15 cellular contexts compared by ENCODE assay signal in the genomic region with DNA sequence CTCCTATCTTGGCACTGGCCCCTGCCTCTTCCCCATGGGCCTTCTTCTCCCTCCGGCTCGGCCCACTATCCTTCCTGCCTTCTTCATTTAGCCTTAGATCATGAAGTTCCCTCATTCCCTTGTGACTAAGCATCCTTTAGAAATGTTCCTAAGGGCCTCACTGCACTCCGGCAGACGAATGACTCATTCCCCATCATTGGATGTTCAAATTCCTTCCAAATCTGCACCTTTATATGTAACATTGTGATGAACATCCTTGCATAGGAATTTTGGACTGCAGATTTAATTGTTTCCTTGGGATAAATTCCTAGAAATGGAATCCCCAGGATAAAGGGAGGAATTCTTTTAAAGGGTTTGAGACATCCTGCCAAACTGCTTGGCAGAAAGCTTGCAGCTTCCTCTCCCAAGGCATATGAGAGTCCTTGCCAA. TPM values are rescaled to one million over a fixed set of nuclear protein-coding genes. Genes with fewer than 3 reads are reported as not detected.
A peak's percentile ranks its signal among the peaks of the same experiment; 100 is the strongest.
DNase-seq lines count a peak whose midpoint lies in the region; ATAC-seq, FAIRE-seq and TF ChIP-seq lines count a peak whose summit lies in the region.
"Had no signal": no experiment of that assay in that cellular context is flagged by ENCODE, and none has a peak within 500 bp of the region (broad histone marks: within the 10 kb centered on the region; RNA-seq: fewer than 3 reads in every experiment).

No MANE protein-coding gene starts in this region.

- no peak for TF ChIP-seq EP300 in A549 (IDR thresholded peaks at IDR 0.05)

- POLR2A ChIA-PET in A549 (lab: Yijun Ruan, JAX), result no interaction called here

- in situ Hi-C loops in astrocyte of the spinal cord (cut with HindIII; ENCODE audit: low sequenced_read_pairs), result no loop called here

- H3K9me3 ChIP-seq in A549, result peaks cover 2% of the 10 kb centered on the region; the same call in 1 of the 3 replicates
- H3K9me3 ChIP-seq: BLaER1 treated with 17β-estradiol and CSF1 and Interleukin-3, amounts not matched to agents 10 nM and 100 nM; upper lobe of right lung had no signal

- WGBS in A549 (ENCODE audit: missing lambda C conversion rate), result 0% methylated on average over 4 of the region's 4 CpGs

- no peak for TF ChIP-seq CTCF in A549 (IDR thresholded peaks at IDR 0.05)
- no peak for TF ChIP-seq CTCF in astrocyte of the spinal cord (IDR thresholded peaks at IDR 0.05; ENCODE audit: low read depth, low read length)

- ATAC-seq in A549, result peak; percentile 60 to 75
- ATAC-seq in GM19463 (IDR thresholded peaks at IDR 0.05; ENCODE audit: unreplicated experiment), result no peak
- no peak for ATAC-seq in GM18873 (IDR thresholded peaks at IDR 0.05; ENCODE audit: low FRiP score, unreplicated experiment)
- ATAC-seq: activated CD8-positive, alpha-beta memory T cell treated with anti-CD3 and anti-CD28 coated beads, Interleukin-2, amount 10 ng/mL, durations not matched to agents 7 days and 5 days; upper lobe of right lung had no signal

- TF ChIP-seq RAD21 in A549 (conservative IDR thresholded peaks at IDR 0.05 in 1 of 2, IDR thresholded peaks at IDR 0.05 in 1 of 2), result no peak

- no peak for TF ChIP-seq POLR2A in A549 (IDR thresholded peaks at IDR 0.05; ENCODE audit: low read length)

- H3K4me1 ChIP-seq in A549, result peaks cover 52% of the 10 kb centered on the region

- H3K27ac ChIP-seq in A549, result peak overlapping the region; percentile 77 to 87
- H3K27ac ChIP-seq: BLaER1 treated with 17β-estradiol and CSF1 and Interleukin-3, amounts not matched to agents 10 nM and 100 nM; KMS-11; upper lobe of right lung had no signal

- no peak overlapping the region for H3K4me3 ChIP-seq in A549
- no peak overlapping the region for H3K4me3 ChIP-seq in astrocyte of the spinal cord (ENCODE audit: low read depth, low read length)
- H3K4me3 ChIP-seq: BLaER1 treated with 17β-estradiol and CSF1 and Interleukin-3, amounts not matched to agents 10 nM and 100 nM; upper lobe of right lung had no signal

- peak overlapping the region; percentile 51 for H3K4me2 ChIP-seq in A549
- H3K4me2 ChIP-seq: BLaER1 treated with 17β-estradiol and CSF1 and Interleukin-3, amounts not matched to agents 10 nM and 100 nM; KMS-11 had no signal

- FAIRE-seq in A549 (lab: Jason Lieb, UNC), result no peak
- FAIRE-seq: GM12891, kidney had no signal

- CTCF ChIA-PET in A549 (lab: Yijun Ruan, JAX), result no interaction called here

- DNase-seq in A549 (ENCODE audit: low read depth in 1 of 2, low spot score in 1 of 2) (peak; percentile 51 to 70), HCEC 1CT (peak; percentile 89), astrocyte of the spinal cord (ENCODE audit: low read depth, low spot score) (peak; percentile 85), inferior parietal cortex (ENCODE audit: extremely low spot score) (peak; percentile 71), HUDEP-2 (lab: John Stamatoyannopoulos, UW; ENCODE audit: unreplicated experiment in 76 of 76) (no peak)
- DNase-seq in central memory CD4-positive, alpha-beta T cell, result no peak
- DNase-seq: activated CD8-positive, alpha-beta memory T cell treated with anti-CD3 and anti-CD28 coated beads, Interleukin-2, amount 10 ng/mL, durations not matched to agents 7 days and 5 days; kidney; T-helper 1 cell had no signal

TF ChIP-seq in A549, 52 proteins besides CTCF, POLR2A, EP300 and RAD21:
- TF ChIP-seq JUN (IDR thresholded peaks at IDR 0.05), result peak in 1 of 2 experiments; percentile 18; a peak in 1 of 5 replicates
- no peak for TF ChIP-seq KDM1A (IDR thresholded peaks at IDR 0.05; ENCODE audit: low read depth)
- TF ChIP-seq MAFK (IDR thresholded peaks at IDR 0.05; ENCODE audit: partially characterized antibody), result peak; percentile 17
- peak; percentile 55 for TF ChIP-seq FOSL2 (IDR thresholded peaks at IDR 0.05)
- TF ChIP-seq FOSL2 (CRISPR knock-in tag; IDR thresholded peaks at IDR 0.05), result peak; percentile 85
TF ChIP-seq in A549: peak in this region for 3.

RNA-seq across cellular contexts. Expression of gene CRACDL, which starts 19.0 kb away (rescaled TPM):
- polyA plus RNA-seq in A549 (2011; rRNA removed) (0.11 and 0.21 TPM in 2 replicates), A549 (2017; fragmentation: RNase III; extraction: RNeasy Plus Mini Kit Qiagen cat#74134 plus additional on column Dnase treatment) (0.36 to 0.51 TPM (median 0.45 TPM) in 3 replicates)
- polyA plus RNA-seq in A549 (2012; cell fraction: cytosol; rRNA removed), result 0.24 and 0.25 TPM in 2 replicates
- polyA plus RNA-seq in A549 (2012; cell fraction: nucleus; rRNA removed), result 0.20 and 0.34 TPM in 2 replicates
- 0.66 and 0.78 TPM in 2 replicates for polyA minus RNA-seq in A549 (2011; rRNA and poly(A)+ RNA removed)

Comparison
In these comparisons a context has a peak if more than half of its experiments do, and no peak if none do; other contexts are left out.
1. ATAC-seq: peak in A549 (2 of 2); none in GM19463 (single experiment) and GM18873 (single experiment).
2. DNase-seq: peak in A549 (2 of 2), HCEC 1CT (single experiment), astrocyte of the spinal cord (single experiment) and inferior parietal cortex (single experiment); none in HUDEP-2 (0 of 76) and central memory CD4-positive, alpha-beta T cell (single experiment).